ENCODE assay signal across 13 cellular contexts in the genomic region with DNA sequence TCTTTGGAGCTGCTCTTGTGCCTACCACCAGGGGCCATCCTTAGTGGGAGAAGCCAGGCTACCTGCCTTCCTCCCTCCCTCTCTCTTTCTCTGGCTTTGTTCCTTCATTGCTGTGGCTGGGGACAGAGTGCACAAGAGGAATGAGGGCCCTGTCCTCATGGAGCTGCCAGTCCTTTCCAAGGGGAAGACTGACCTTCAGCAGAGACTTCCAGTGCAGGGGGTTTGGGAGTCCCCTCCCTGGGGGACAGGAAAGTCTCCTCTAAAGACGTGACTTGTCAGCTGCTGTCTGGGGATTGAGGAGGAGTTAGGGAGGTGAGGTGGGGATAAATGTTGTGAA.
A peak's percentile ranks its signal among the peaks of the same experiment; 100 is the strongest.
DNase-seq lines count a peak whose midpoint lies in the region; ATAC-seq and TF ChIP-seq lines count a peak whose summit lies in the region.
"Had no signal": no experiment of that assay in that cellular context is flagged by ENCODE, and none has a peak within 500 bp of the region (broad histone marks: within the 10 kb centered on the region; RNA-seq: fewer than 3 reads in every experiment).

No MANE protein-coding gene starts in this region.

- no peak for TF ChIP-seq CTCF in colonic mucosa (IDR thresholded peaks at IDR 0.05)
- TF ChIP-seq CTCF in thyroid gland (IDR thresholded peaks at IDR 0.05), result no peak

- H3K9me3 ChIP-seq in colonic mucosa (no peaks in the 10 kb centered on the region), thyroid gland (no peaks in the 10 kb centered on the region)

- peaks cover 48% of the 10 kb centered on the region for H3K4me1 Mint-ChIP-seq in activated CD4-positive, alpha-beta memory T cell treated with anti-CD3 and anti-CD28 coated beads for 36 hours (ENCODE audit: low read depth)
- H3K4me1 Mint-ChIP-seq in activated CD4-positive, alpha-beta memory T cell treated with anti-CD3 and anti-CD28 coated beads, Interleukin-2, amount 10 ng/mL, durations not matched to agents 7 days and 5 days, result peaks cover 34% of the 10 kb centered on the region
- peaks cover 29% of the 10 kb centered on the region for H3K4me1 Mint-ChIP-seq in memory B cell

- H3K27me3 ChIP-seq in colonic mucosa (no peaks in the 10 kb centered on the region), thyroid gland (no peaks in the 10 kb centered on the region)

- no peak for ATAC-seq in memory B cell (ENCODE audit: low read depth)
- ATAC-seq: activated CD8-positive, alpha-beta memory T cell treated with anti-CD3 and anti-CD28 coated beads, Interleukin-2, amount 10 ng/mL, durations not matched to agents 7 days and 5 days had no signal

- CTCF ChIA-PET in activated CD4-positive, alpha-beta memory T cell treated with anti-CD3 and anti-CD28 coated beads for 36 hours (lab: Charles Lee), result no interaction called here
- CTCF ChIA-PET in activated CD4-positive, alpha-beta memory T cell treated with anti-CD3 and anti-CD28 coated beads, Interleukin-2, amount 10 ng/mL, durations not matched to agents 7 days and 5 days (lab: Charles Lee), result interaction anchor here (0.6 kb wide), 1 partner anchor 77 kb away, joined by 3 read pairs; no protein-coding TSS in a partner anchor

- peaks cover 7% of the 10 kb centered on the region for H3K4me1 ChIP-seq in colonic mucosa
- H3K4me1 ChIP-seq in thyroid gland, result peaks cover 13 to 18% of the 10 kb centered on the region in 2 donors

- H3K27me3 Mint-ChIP-seq in activated CD4-positive, alpha-beta memory T cell treated with anti-CD3 and anti-CD28 coated beads for 36 hours, result no peaks in the 10 kb centered on the region
- no peaks in the 10 kb centered on the region for H3K27me3 Mint-ChIP-seq in activated CD4-positive, alpha-beta memory T cell treated with anti-CD3 and anti-CD28 coated beads, Interleukin-2, amount 10 ng/mL, durations not matched to agents 7 days and 5 days
- no peaks in the 10 kb centered on the region for H3K27me3 Mint-ChIP-seq in memory B cell
- H3K27me3 Mint-ChIP-seq: activated CD8-positive, alpha-beta memory T cell treated with anti-CD3 and anti-CD28 coated beads, Interleukin-2, amount 10 ng/mL, durations not matched to agents 7 days and 5 days had no signal

- POLR2A ChIA-PET in activated CD4-positive, alpha-beta memory T cell treated with anti-CD3 and anti-CD28 coated beads for 36 hours (lab: Charles Lee), result no interaction called here
- POLR2A ChIA-PET in activated CD4-positive, alpha-beta memory T cell treated with anti-CD3 and anti-CD28 coated beads, Interleukin-2, amount 10 ng/mL, durations not matched to agents 7 days and 5 days (lab: Charles Lee), result interaction anchor here (0.7 kb wide), 1 partner anchor 24 kb away, joined by 3 read pairs; no protein-coding TSS in a partner anchor

- intact Hi-C loops in activated CD4-positive, alpha-beta memory T cell treated with anti-CD3 and anti-CD28 coated beads for 36 hours (cut with micrococcal nuclease), result no loop called here
- intact Hi-C loops in colonic mucosa (cut with DNase I) (loop anchor here (10.0 kb wide), 1 partner anchor 98 kb away; no protein-coding TSS in a partner anchor), thyroid gland (cut with DNase I) (no loop called here)

- H3K36me3 ChIP-seq in colonic mucosa (no peaks in the 10 kb centered on the region), thyroid gland (no peaks in the 10 kb centered on the region)

- H3K27ac Mint-ChIP-seq in activated CD4-positive, alpha-beta memory T cell treated with anti-CD3 and anti-CD28 coated beads for 36 hours, result peak overlapping the region; percentile 38
- H3K27ac Mint-ChIP-seq in activated CD4-positive, alpha-beta memory T cell treated with anti-CD3 and anti-CD28 coated beads, Interleukin-2, amount 10 ng/mL, durations not matched to agents 7 days and 5 days, result no peak overlapping the region
- H3K27ac Mint-ChIP-seq in memory B cell, result peak overlapping the region; percentile 14
- H3K27ac Mint-ChIP-seq: activated CD8-positive, alpha-beta memory T cell treated with anti-CD3 and anti-CD28 coated beads, Interleukin-2, amount 10 ng/mL, durations not matched to agents 7 days and 5 days had no signal

- H3K9me3 Mint-ChIP-seq in activated CD4-positive, alpha-beta memory T cell treated with anti-CD3 and anti-CD28 coated beads for 36 hours, result no peaks in the 10 kb centered on the region
- no peaks in the 10 kb centered on the region for H3K9me3 Mint-ChIP-seq in activated CD4-positive, alpha-beta memory T cell treated with anti-CD3 and anti-CD28 coated beads, Interleukin-2, amount 10 ng/mL, durations not matched to agents 7 days and 5 days
- H3K9me3 Mint-ChIP-seq in memory B cell, result no peaks in the 10 kb centered on the region

- H3K4me3 ChIP-seq in colonic mucosa, result no peak overlapping the region
- H3K4me3 ChIP-seq in thyroid gland (replicated peaks in 1 of 3), result no peak overlapping the region

- TF ChIP-seq POLR2A in thyroid gland (IDR thresholded peaks at IDR 0.05), result no peak

- no peak for DNase-seq in activated CD4-positive, alpha-beta memory T cell treated with anti-CD3 and anti-CD28 coated beads for 36 hours
- DNase-seq in activated CD4-positive, alpha-beta memory T cell treated with anti-CD3 and anti-CD28 coated beads, Interleukin-2, amount 10 ng/mL, durations not matched to agents 7 days and 5 days, result no peak
- DNase-seq in colonic mucosa, result no peak
- DNase-seq in memory B cell (ENCODE audit: low spot score in 2 of 2), result no peak
- DNase-seq in thyroid gland, result no peak
- no peak for DNase-seq in NCI-H1694 treated with DMSO at 0.1 percent for 48 hours (lab: John Stamatoyannopoulos, UW)
- DNase-seq in HuH-7.5 (ENCODE audit: low spot score), result no peak
- no peak for DNase-seq in NCI-H524 (lab: John Stamatoyannopoulos, UW)
- DNase-seq: 8988T; activated CD8-positive, alpha-beta memory T cell treated with anti-CD3 and anti-CD28 coated beads, Interleukin-2, amount 10 ng/mL, durations not matched to agents 7 days and 5 days; NCI-H1436 treated with DMSO at 0.1 percent for 48 hours; NCI-H82; SIG-M5 had no signal

- peaks cover 3% of the 10 kb centered on the region for H3K36me3 Mint-ChIP-seq in activated CD4-positive, alpha-beta memory T cell treated with anti-CD3 and anti-CD28 coated beads for 36 hours
- peaks cover 4% of the 10 kb centered on the region for H3K36me3 Mint-ChIP-seq in activated CD4-positive, alpha-beta memory T cell treated with anti-CD3 and anti-CD28 coated beads, Interleukin-2, amount 10 ng/mL, durations not matched to agents 7 days and 5 days (ENCODE audit: low read depth)
- H3K36me3 Mint-ChIP-seq in memory B cell, result peaks cover 19% of the 10 kb centered on the region
- H3K36me3 Mint-ChIP-seq: activated CD8-positive, alpha-beta memory T cell treated with anti-CD3 and anti-CD28 coated beads, Interleukin-2, amount 10 ng/mL, durations not matched to agents 7 days and 5 days had no signal

- no peak overlapping the region for H3K4me3 Mint-ChIP-seq in activated CD4-positive, alpha-beta memory T cell treated with anti-CD3 and anti-CD28 coated beads for 36 hours
- no peak overlapping the region for H3K4me3 Mint-ChIP-seq in activated CD4-positive, alpha-beta memory T cell treated with anti-CD3 and anti-CD28 coated beads, Interleukin-2, amount 10 ng/mL, durations not matched to agents 7 days and 5 days
- H3K4me3 Mint-ChIP-seq in memory B cell, result no peak overlapping the region
- H3K4me3 Mint-ChIP-seq: activated CD8-positive, alpha-beta memory T cell treated with anti-CD3 and anti-CD28 coated beads, Interleukin-2, amount 10 ng/mL, durations not matched to agents 7 days and 5 days had no signal

- no peak overlapping the region for H3K9ac ChIP-seq in colonic mucosa (ENCODE audit: low read depth in 2 of 2, low read length in 2 of 2)

- H3K27ac ChIP-seq in colonic mucosa (peak overlapping the region; percentile 14), thyroid gland (peak overlapping the region in 2 of 3 donors; percentile 0 to 10)

- 81 to 93% methylated on average over 1 of the region's 1 CpG for WGBS in thyroid gland, 2 donors
